In the genomic region with DNA sequence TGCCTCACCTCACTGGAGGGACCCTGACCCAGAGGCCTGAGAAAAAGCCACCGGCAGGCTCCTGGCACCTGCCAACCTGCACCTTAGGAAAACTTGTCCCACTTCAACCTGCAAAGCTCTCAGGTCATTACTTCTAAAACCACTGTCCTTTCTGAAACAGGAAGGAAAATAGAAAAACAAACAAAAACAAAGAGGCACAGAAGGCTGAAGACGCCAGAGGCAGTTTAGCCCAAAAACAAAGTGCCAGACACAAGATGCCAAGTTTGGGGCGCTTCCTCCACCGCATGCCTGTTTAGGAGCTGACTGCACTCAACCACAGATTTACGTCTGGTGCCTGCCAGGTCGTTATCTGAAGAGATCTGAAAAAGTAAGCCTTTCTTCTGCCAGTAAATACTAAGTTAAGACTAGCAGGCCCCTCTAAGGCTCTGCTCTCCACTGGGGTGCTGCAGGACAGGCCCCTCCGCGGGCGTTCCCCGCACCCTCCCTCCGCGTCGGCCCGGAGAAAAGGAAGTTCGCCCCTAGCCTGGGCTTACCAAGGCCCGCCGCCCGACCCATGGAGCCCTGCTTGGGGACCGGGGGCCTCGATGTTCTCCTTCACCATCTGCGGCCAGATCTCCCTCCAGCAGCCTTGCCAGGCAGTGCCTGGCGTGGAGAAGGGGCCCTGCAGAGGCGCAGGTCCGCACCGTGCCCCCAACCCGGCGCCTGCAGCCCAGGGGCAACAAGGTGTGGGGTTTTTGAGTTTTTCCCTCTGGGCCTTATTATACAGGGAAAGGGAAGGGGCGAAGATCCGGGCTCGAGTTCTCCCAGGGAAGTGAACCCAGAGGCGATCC, we compare ENCODE assay signal across 7 cellular contexts. TPM values are rescaled to one million over a fixed set of nuclear protein-coding genes. Genes with fewer than 3 reads are reported as not detected.
DNase-seq lines count a peak whose midpoint lies in the region; ATAC-seq, FAIRE-seq and TF ChIP-seq lines count a peak whose summit lies in the region.

No MANE protein-coding gene starts in this region.

- intact Hi-C loops in left ventricle myocardium inferior (cut with micrococcal nuclease), result no loop called here

- DNase-seq in GM19239 (ENCODE audit: insufficient read length, low spot score), result peak; percentile 1
- peak; percentile 68 for DNase-seq in activated effector memory CD4-positive, alpha-beta T cell treated with anti-CD3 and anti-CD28 coated beads, Interleukin-2, amount 50 U/mL, for 16 hours
- DNase-seq in left ventricle myocardium inferior, result no peak
- no peak for DNase-seq in LoVo (ENCODE audit: low spot score)
- DNase-seq in NCI-H1436 (lab: John Stamatoyannopoulos, UW), result no peak

- H3K4me3 ChIP-seq in left ventricle myocardium inferior, result peak overlapping the region; percentile 74
- H3K4me3 ChIP-seq in skeletal muscle tissue (ENCODE audit: low read length in 3 of 3), result peak overlapping the region in 2 of 3 donors; percentile 62 to 66

- H3K27ac ChIP-seq in left ventricle myocardium inferior (replicated peaks) (peak overlapping the region; percentile 60), skeletal muscle tissue (ENCODE audit: low read depth, low read length) (no peak overlapping the region)

- no peak for FAIRE-seq in GM19239 (lab: Jason Lieb, UNC)

- peak; percentile 29 for ATAC-seq in HG03432 (IDR thresholded peaks at IDR 0.05; ENCODE audit: unreplicated experiment)

- H3K9me3 ChIP-seq in left ventricle myocardium inferior (replicated peaks) (no peaks in the 10 kb centered on the region), skeletal muscle tissue (ENCODE audit: control insufficient read depth in 3 of 3, low read length in 3 of 3) (no peaks in the 10 kb centered on the region)

- H3K4me1 ChIP-seq in left ventricle myocardium inferior (peaks cover 22% of the 10 kb centered on the region), skeletal muscle tissue (ENCODE audit: control insufficient read depth in 3 of 3, insufficient read depth in 3 of 3, low read length in 3 of 3) (peaks cover 0 to 3% (median 2%) of the 10 kb centered on the region in 3 donors)

- H3K9ac ChIP-seq in skeletal muscle tissue (ENCODE audit: low read depth in 1 of 3, low read length in 3 of 3), result peak overlapping the region in 1 of 3 donors; percentile 68

- no peak for TF ChIP-seq CTCF in left ventricle myocardium inferior (IDR thresholded peaks at IDR 0.05; ENCODE audit: borderline replicate concordance)

- H3K27me3 ChIP-seq in left ventricle myocardium inferior (ENCODE audit: low read depth) (peaks cover 10% of the 10 kb centered on the region), skeletal muscle tissue (ENCODE audit: control insufficient read depth in 3 of 3, insufficient read depth in 3 of 3, low read length in 3 of 3) (no peaks in the 10 kb centered on the region)

- H3K36me3 ChIP-seq in left ventricle myocardium inferior, result no peaks in the 10 kb centered on the region
- H3K36me3 ChIP-seq in skeletal muscle tissue (ENCODE audit: control insufficient read depth in 3 of 3, insufficient read depth in 3 of 3, low read length in 3 of 3), result peaks cover 0 to 2% (median 0%) of the 10 kb centered on the region in 3 donors

RNA-seq across cellular contexts. Expression of a gene that starts 1.3 kb away (rescaled TPM):
- 18.8 TPM for total RNA-seq in left ventricle myocardium inferior
- 8.9 TPM for total RNA-seq in skeletal muscle tissue

Comparison
In these comparisons a context has a peak if more than half of its experiments do, and no peak if none do; other contexts are left out.
1. DNase-seq: peak in GM19239 (single experiment) and activated effector memory CD4-positive, alpha-beta T cell treated with anti-CD3 and anti-CD28 coated beads, Interleukin-2, amount 50 U/mL, for 16 hours (single experiment); none in left ventricle myocardium inferior (single experiment), LoVo (single experiment) and NCI-H1436 (single experiment).